Comparison of ENCODE assay signal across 13 cellular contexts in genomic region chr22:29380032-29380781, GRCh38. TPM values are rescaled to one million over a fixed set of nuclear protein-coding genes. Genes with fewer than 3 reads are reported as not detected.
DNase-seq lines count a peak whose midpoint lies in the region; ATAC-seq lines count a peak whose summit lies in the region.
"Had no signal": no experiment of that assay in that cellular context is flagged by ENCODE, and none has a peak within 500 bp of the region (broad histone marks: within the 10 kb centered on the region; RNA-seq: fewer than 3 reads in every experiment).

No MANE protein-coding gene starts in this region.

- peaks cover 43% of the 10 kb centered on the region for H3K4me1 Mint-ChIP-seq in activated naive CD8-positive, alpha-beta T cell treated with anti-CD3 and anti-CD28 coated beads, Interleukin-2, amount 50 U/mL, for 24 hours

- no peak overlapping the region for H3K4me3 Mint-ChIP-seq in activated naive CD8-positive, alpha-beta T cell treated with anti-CD3 and anti-CD28 coated beads, Interleukin-2, amount 50 U/mL, for 24 hours
- H3K4me3 Mint-ChIP-seq: activated naive CD8-positive, alpha-beta T cell treated with anti-CD3 and anti-CD28 coated beads, Interleukin-2, amount 10 ng/mL, durations not matched to agents 7 days and 5 days had no signal

- peak overlapping the region; percentile 17 for H3K27ac Mint-ChIP-seq in activated naive CD8-positive, alpha-beta T cell treated with anti-CD3 and anti-CD28 coated beads, Interleukin-2, amount 50 U/mL, for 24 hours
- H3K27ac Mint-ChIP-seq: activated naive CD8-positive, alpha-beta T cell treated with anti-CD3 and anti-CD28 coated beads, Interleukin-2, amount 10 ng/mL, durations not matched to agents 7 days and 5 days had no signal

- H3K9me3 Mint-ChIP-seq in activated naive CD8-positive, alpha-beta T cell treated with anti-CD3 and anti-CD28 coated beads, Interleukin-2, amount 50 U/mL, for 24 hours, result no peaks in the 10 kb centered on the region
- H3K9me3 Mint-ChIP-seq: activated naive CD8-positive, alpha-beta T cell treated with anti-CD3 and anti-CD28 coated beads, Interleukin-2, amount 10 ng/mL, durations not matched to agents 7 days and 5 days had no signal

- intact Hi-C loops in sciatic nerve (cut with DNase I), result no loop called here

- H3K27me3 Mint-ChIP-seq in activated naive CD8-positive, alpha-beta T cell treated with anti-CD3 and anti-CD28 coated beads, Interleukin-2, amount 50 U/mL, for 24 hours, result no peaks in the 10 kb centered on the region
- H3K27me3 Mint-ChIP-seq: activated naive CD8-positive, alpha-beta T cell treated with anti-CD3 and anti-CD28 coated beads, Interleukin-2, amount 10 ng/mL, durations not matched to agents 7 days and 5 days had no signal

- ATAC-seq in activated naive CD8-positive, alpha-beta T cell treated with anti-CD3 and anti-CD28 coated beads, Interleukin-2, amount 50 U/mL, for 24 hours, result no peak
- ATAC-seq in GM21526 (IDR thresholded peaks at IDR 0.05; ENCODE audit: low FRiP score, unreplicated experiment) (no peak), sciatic nerve (no peak), HG03565 (IDR thresholded peaks at IDR 0.05; ENCODE audit: unreplicated experiment) (no peak)

- DNase-seq in A172 (ENCODE audit: low spot score) (peak; percentile 14), EL (peak; percentile 89), iris pigment epithelial cell (ENCODE audit: low read depth) (peak; percentile 31), sciatic nerve (ENCODE audit: low spot score) (no peak)
- DNase-seq in activated naive CD8-positive, alpha-beta T cell treated with anti-CD3 and anti-CD28 coated beads, Interleukin-2, amount 50 U/mL, for 24 hours, result no peak
- DNase-seq in effector CD4-positive, alpha-beta T cell, result no peak
- DNase-seq: activated CD4-positive, CD25-positive, alpha-beta regulatory T cell; activated naive CD8-positive, alpha-beta T cell treated with anti-CD3 and anti-CD28 coated beads, Interleukin-2, amount 10 ng/mL, durations not matched to agents 7 days and 5 days; BE2C; RPMI8226; stimulated activated naive CD4-positive, alpha-beta T cell had no signal

- peaks cover 24% of the 10 kb centered on the region for H3K36me3 Mint-ChIP-seq in activated naive CD8-positive, alpha-beta T cell treated with anti-CD3 and anti-CD28 coated beads, Interleukin-2, amount 50 U/mL, for 24 hours (ENCODE audit: low read depth)

RNA-seq across cellular contexts. Expression of gene AP1B1, which starts 8.2 kb away (rescaled TPM):
- 33.2 and 35.8 TPM in 2 replicates for total RNA-seq in A172 (2014; rRNA removed; shearing (Covaris generic))
- total RNA-seq in sciatic nerve, result 47.1 TPM

RNA-seq across cellular contexts. Expression of gene RFPL1, which starts 58.2 kb away (rescaled TPM):
- not detected in 2 replicates for total RNA-seq in A172 (2014; rRNA removed; shearing (Covaris generic))
- not detected for total RNA-seq in sciatic nerve
- total RNA-seq: activated naive CD8-positive, alpha-beta T cell treated with anti-CD3 and anti-CD28 coated beads, Interleukin-2, amount 10 ng/mL, durations not matched to agents 7 days and 5 days had no signal

Comparison
In these comparisons a context has a peak if more than half of its experiments do, and no peak if none do; other contexts are left out.
1. DNase-seq: peak in A172 (single experiment), EL (single experiment) and iris pigment epithelial cell (single experiment); none in activated naive CD8-positive, alpha-beta T cell treated with anti-CD3 and anti-CD28 coated beads, Interleukin-2, amount 50 U/mL, for 24 hours (single experiment), effector CD4-positive, alpha-beta T cell (single experiment) and sciatic nerve (single experiment).